In the genomic region with DNA sequence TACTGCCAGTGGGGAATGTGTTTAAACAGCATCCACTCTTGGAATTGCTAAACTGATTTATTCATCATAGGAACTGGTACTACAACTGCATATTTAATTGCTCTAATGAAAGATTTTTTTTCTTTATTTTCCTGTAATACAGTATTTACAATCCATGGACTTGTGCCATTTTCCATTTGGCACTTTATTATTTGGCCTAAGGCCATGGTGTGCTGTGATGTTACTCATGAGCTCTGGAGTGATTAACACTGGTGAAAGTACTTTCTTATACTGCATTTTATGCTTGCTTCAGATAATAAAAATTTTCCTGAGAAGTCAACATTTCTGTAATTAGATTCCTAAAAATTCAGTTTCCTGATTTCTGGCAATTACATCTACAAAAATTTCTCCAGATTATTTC, we compare ENCODE assay signal across 19 cellular contexts.
DNase-seq lines count a peak whose midpoint lies in the region; ATAC-seq, FAIRE-seq and TF ChIP-seq lines count a peak whose summit lies in the region.
"Had no signal": no experiment of that assay in that cellular context is flagged by ENCODE, and none has a peak within 500 bp of the region (broad histone marks: within the 10 kb centered on the region; RNA-seq: fewer than 3 reads in every experiment).

No MANE protein-coding gene starts in this region.

- POLR2A ChIA-PET in SK-N-SH (lab: Yijun Ruan, JAX) = no interaction called here

- CTCF ChIA-PET in SK-N-SH (lab: Yijun Ruan, JAX) = interaction anchor here (1.0 kb wide), 1 partner anchor 70 kb away, joined by 3 read pairs; a partner anchor contains a TSS

- H3K9ac ChIP-seq in SK-N-SH (no peak overlapping the region), SK-N-MC (ENCODE audit: insufficient read length) (no peak overlapping the region), MM.1S (ENCODE audit: low read length) (no peak overlapping the region)

- no peaks in the 10 kb centered on the region for H3F3A ChIP-seq in SK-N-SH (replicated peaks; ENCODE audit: insufficient read depth)
- no peaks in the 10 kb centered on the region for H3F3A ChIP-seq in MM.1S (ENCODE audit: insufficient read depth, low read length)

- TF ChIP-seq CTCF in SK-N-SH (IDR thresholded peaks at IDR 0.05) (no peak), fibroblast of mammary gland (conservative IDR thresholded peaks at IDR 0.05; ENCODE audit: control insufficient read depth, insufficient read depth, low read depth, low read length) (no peak), MM.1S (IDR thresholded peaks at IDR 0.05; ENCODE audit: low read length) (no peak)

- H3K79me2 ChIP-seq in SK-N-SH (ENCODE audit: insufficient read depth) (peaks cover 21% of the 10 kb centered on the region; the same call in 1 of the 2 replicates), MM.1S (ENCODE audit: low read length) (0 out of 2 replicates have a peak, but pooled peaks cover 2% of the 10 kb centered on the region)

- no peak for TF ChIP-seq RAD21 in SK-N-SH (IDR thresholded peaks at IDR 0.05; ENCODE audit: low read length)

- H3K27ac ChIP-seq in SK-N-SH (ENCODE audit: low read depth in 2 of 2, low read length in 1 of 2) = peak overlapping the region in 1 of 2 experiments; percentile 34; a peak in 2 of 4 replicates
- peak overlapping the region; percentile 48; the same call in 1 of the 2 replicates for H3K27ac ChIP-seq in SK-N-MC
- no peak overlapping the region for H3K27ac ChIP-seq in small intestine (ENCODE audit: low read depth in 1 of 2, low read length in 1 of 2)
- H3K27ac ChIP-seq in MM.1S (ENCODE audit: low read length) = no peak overlapping the region
- H3K27ac ChIP-seq: Peyer's patch, right atrium auricular region, vagina, WERI-Rb-1 had no signal

- no peak overlapping the region for H2AFZ ChIP-seq in SK-N-SH (ENCODE audit: low read depth)
- no peak overlapping the region for H2AFZ ChIP-seq in MM.1S (ENCODE audit: low read length)

- no peaks in the 10 kb centered on the region for H3K27me3 ChIP-seq in SK-N-SH (ENCODE audit: insufficient read depth)
- H3K27me3 ChIP-seq in small intestine (ENCODE audit: control insufficient read depth in 2 of 2, insufficient read depth in 2 of 2, low read length in 2 of 2) = no peaks in the 10 kb centered on the region
- no peaks in the 10 kb centered on the region for H3K27me3 ChIP-seq in MM.1S (replicated peaks; ENCODE audit: insufficient read depth, low read length)
- H3K27me3 ChIP-seq: Peyer's patch, right atrium auricular region, vagina had no signal

- H3K9me3 ChIP-seq in SK-N-SH (0 out of 2 replicates have a peak, but pooled peaks cover 9% of the 10 kb centered on the region), SK-N-MC (ENCODE audit: low read depth, low read length) (no peaks in the 10 kb centered on the region), small intestine (ENCODE audit: control insufficient read depth, low read depth) (no peaks in the 10 kb centered on the region), MM.1S (replicated peaks; ENCODE audit: insufficient read depth, low read length) (no peaks in the 10 kb centered on the region)

- H3K36me3 ChIP-seq in SK-N-SH (replicated peaks in 1 of 2; ENCODE audit: control insufficient read depth in 1 of 2, insufficient read depth in 2 of 2, low read length in 1 of 2) = peaks cover 7 to 44% of the 10 kb centered on the region in 2 experiments
- H3K36me3 ChIP-seq in SK-N-MC (ENCODE audit: insufficient read depth, low read length) = peaks cover 9% of the 10 kb centered on the region
- H3K36me3 ChIP-seq in small intestine (ENCODE audit: control insufficient read depth in 2 of 2, insufficient read depth in 2 of 2, low read length in 2 of 2) = no peaks in the 10 kb centered on the region
- H3K36me3 ChIP-seq in MM.1S (replicated peaks; ENCODE audit: insufficient read depth, low read length) = no peaks in the 10 kb centered on the region
- H3K36me3 ChIP-seq: Peyer's patch had no signal

- peak; percentile 26 for FAIRE-seq in small intestine (lab: Jason Lieb, UNC)
- FAIRE-seq: A204.1, GM12891 had no signal

- H3K9me2 ChIP-seq in SK-N-SH = 0 out of 2 replicates have a peak, but pooled peaks cover under 1% of the 10 kb centered on the region
- H3K9me2 ChIP-seq in MM.1S (replicated peaks; ENCODE audit: insufficient read depth, low read length) = no peaks in the 10 kb centered on the region

- no peak for DNase-seq in SK-N-SH
- peak; percentile 53 for DNase-seq in SK-N-MC (ENCODE audit: low read depth, low spot score)
- peak; percentile 49 for DNase-seq in fibroblast of mammary gland (ENCODE audit: low read depth)
- DNase-seq in small intestine = no peak
- DNase-seq in NCI-H1417 treated with DMSO at 0.1 percent for 48 hours (lab: John Stamatoyannopoulos, UW) = no peak
- DNase-seq in MM.1S = no peak
- DNase-seq: CD4-positive, alpha-beta T cell; endodermal cell; GOT3; NCI-H2081 treated with DMSO at 0.1 percent for 48 hours; NCI-H748 treated with DMSO at 0.1 percent for 48 hours; Peyer's patch; WERI-Rb-1 had no signal

- no peak overlapping the region for H3K4me2 ChIP-seq in SK-N-SH
- no peak overlapping the region for H3K4me2 ChIP-seq in MM.1S (ENCODE audit: low read depth, low read length)

- ATAC-seq in SK-N-SH treated with all-trans-retinoic acid at 6 μM for 48 hours = no peak
- no peak for ATAC-seq in HG02884 (IDR thresholded peaks at IDR 0.05; ENCODE audit: unreplicated experiment)

- TF ChIP-seq EP300 in SK-N-SH (IDR thresholded peaks at IDR 0.05; ENCODE audit: borderline replicate concordance in 1 of 2, low read depth in 1 of 2, low read length in 1 of 2) = no peak

- H4K20me1 ChIP-seq in SK-N-SH (ENCODE audit: insufficient read depth) (no peaks in the 10 kb centered on the region), MM.1S (ENCODE audit: insufficient read depth, low read length) (no peaks in the 10 kb centered on the region)

- H3K4me1 ChIP-seq in SK-N-SH (ENCODE audit: control insufficient read depth in 1 of 2, insufficient read depth in 2 of 2, low read depth in 1 of 2, low read length in 1 of 2) (no peaks in the 10 kb centered on the region; a peak in 1 of 4 replicates), small intestine (ENCODE audit: control insufficient read depth in 2 of 2, insufficient read depth in 1 of 2, low read depth in 1 of 2, low read length in 1 of 2) (no peaks in the 10 kb centered on the region), MM.1S (ENCODE audit: low read length) (no peaks in the 10 kb centered on the region)
- H3K4me1 ChIP-seq: Peyer's patch had no signal

- H3K4me3 ChIP-seq in SK-N-SH (ENCODE audit: low read depth in 2 of 2, low read length in 1 of 2) (no peak overlapping the region), SK-N-MC (peak overlapping the region; percentile 15; the same call in 1 of the 2 replicates), fibroblast of mammary gland (ENCODE audit: control insufficient read depth, low read depth, low read length) (no peak overlapping the region), small intestine (ENCODE audit: low read depth in 1 of 2, low read length in 2 of 2) (no peak overlapping the region), MM.1S (ENCODE audit: low read length) (no peak overlapping the region)
- H3K4me3 ChIP-seq: Peyer's patch, right atrium auricular region, vagina had no signal

TF ChIP-seq in SK-N-SH, 30 proteins besides CTCF, POLR2A, EP300 and RAD21 (continues in another document):
- TF ChIP-seq NFIC (IDR thresholded peaks at IDR 0.05; ENCODE audit: borderline replicate concordance) = peak; percentile 10; the same call in 1 of the 2 replicates

TF ChIP-seq in SK-N-SH treated with all-trans-retinoic acid at 6 μM for 48 hours, 23 proteins besides CTCF, POLR2A, EP300 and RAD21 (continues in another document):
- TF ChIP-seq, protein P1, sequence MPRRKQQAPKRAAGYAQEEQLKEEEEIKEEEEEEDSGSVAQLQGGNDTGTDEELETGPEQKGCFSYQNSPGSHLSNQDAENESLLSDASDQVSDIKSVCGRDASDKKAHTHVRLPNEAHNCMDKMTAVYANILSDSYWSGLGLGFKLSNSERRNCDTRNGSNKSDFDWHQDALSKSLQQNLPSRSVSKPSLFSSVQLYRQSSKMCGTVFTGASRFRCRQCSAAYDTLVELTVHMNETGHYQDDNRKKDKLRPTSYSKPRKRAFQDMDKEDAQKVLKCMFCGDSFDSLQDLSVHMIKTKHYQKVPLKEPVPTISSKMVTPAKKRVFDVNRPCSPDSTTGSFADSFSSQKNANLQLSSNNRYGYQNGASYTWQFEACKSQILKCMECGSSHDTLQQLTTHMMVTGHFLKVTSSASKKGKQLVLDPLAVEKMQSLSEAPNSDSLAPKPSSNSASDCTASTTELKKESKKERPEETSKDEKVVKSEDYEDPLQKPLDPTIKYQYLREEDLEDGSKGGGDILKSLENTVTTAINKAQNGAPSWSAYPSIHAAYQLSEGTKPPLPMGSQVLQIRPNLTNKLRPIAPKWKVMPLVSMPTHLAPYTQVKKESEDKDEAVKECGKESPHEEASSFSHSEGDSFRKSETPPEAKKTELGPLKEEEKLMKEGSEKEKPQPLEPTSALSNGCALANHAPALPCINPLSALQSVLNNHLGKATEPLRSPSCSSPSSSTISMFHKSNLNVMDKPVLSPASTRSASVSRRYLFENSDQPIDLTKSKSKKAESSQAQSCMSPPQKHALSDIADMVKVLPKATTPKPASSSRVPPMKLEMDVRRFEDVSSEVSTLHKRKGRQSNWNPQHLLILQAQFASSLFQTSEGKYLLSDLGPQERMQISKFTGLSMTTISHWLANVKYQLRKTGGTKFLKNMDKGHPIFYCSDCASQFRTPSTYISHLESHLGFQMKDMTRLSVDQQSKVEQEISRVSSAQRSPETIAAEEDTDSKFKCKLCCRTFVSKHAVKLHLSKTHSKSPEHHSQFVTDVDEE (CRISPR knock-in tag; IDR thresholded peaks at IDR 0.05) = no peak
- TF ChIP-seq ZNF70 (CRISPR knock-in tag; IDR thresholded peaks at IDR 0.05) (no peak), ZNF8 (CRISPR knock-in tag; IDR thresholded peaks at IDR 0.05) (no peak), TOX (CRISPR knock-in tag; IDR thresholded peaks at IDR 0.05; ENCODE audit: borderline replicate concordance) (no peak)
- TF ChIP-seq, protein P2, sequence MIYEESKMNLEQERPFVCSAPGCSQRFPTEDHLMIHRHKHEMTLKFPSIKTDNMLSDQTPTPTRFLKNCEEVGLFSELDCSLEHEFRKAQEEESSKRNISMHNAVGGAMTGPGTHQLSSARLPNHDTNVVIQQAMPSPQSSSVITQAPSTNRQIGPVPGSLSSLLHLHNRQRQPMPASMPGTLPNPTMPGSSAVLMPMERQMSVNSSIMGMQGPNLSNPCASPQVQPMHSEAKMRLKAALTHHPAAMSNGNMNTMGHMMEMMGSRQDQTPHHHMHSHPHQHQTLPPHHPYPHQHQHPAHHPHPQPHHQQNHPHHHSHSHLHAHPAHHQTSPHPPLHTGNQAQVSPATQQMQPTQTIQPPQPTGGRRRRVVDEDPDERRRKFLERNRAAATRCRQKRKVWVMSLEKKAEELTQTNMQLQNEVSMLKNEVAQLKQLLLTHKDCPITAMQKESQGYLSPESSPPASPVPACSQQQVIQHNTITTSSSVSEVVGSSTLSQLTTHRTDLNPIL (CRISPR knock-in tag; IDR thresholded peaks at IDR 0.05; ENCODE audit: low read depth) = no peak

Comparison
In these comparisons a context has a peak if more than half of its experiments do, and no peak if none do; other contexts are left out.
1. DNase-seq: peak in SK-N-MC (single experiment) and fibroblast of mammary gland (single experiment); none in SK-N-SH (single experiment), small intestine (single experiment), NCI-H1417 treated with DMSO at 0.1 percent for 48 hours (single experiment) and MM.1S (single experiment).